ENCODE assay signal across 27 cellular contexts in the genomic region with DNA sequence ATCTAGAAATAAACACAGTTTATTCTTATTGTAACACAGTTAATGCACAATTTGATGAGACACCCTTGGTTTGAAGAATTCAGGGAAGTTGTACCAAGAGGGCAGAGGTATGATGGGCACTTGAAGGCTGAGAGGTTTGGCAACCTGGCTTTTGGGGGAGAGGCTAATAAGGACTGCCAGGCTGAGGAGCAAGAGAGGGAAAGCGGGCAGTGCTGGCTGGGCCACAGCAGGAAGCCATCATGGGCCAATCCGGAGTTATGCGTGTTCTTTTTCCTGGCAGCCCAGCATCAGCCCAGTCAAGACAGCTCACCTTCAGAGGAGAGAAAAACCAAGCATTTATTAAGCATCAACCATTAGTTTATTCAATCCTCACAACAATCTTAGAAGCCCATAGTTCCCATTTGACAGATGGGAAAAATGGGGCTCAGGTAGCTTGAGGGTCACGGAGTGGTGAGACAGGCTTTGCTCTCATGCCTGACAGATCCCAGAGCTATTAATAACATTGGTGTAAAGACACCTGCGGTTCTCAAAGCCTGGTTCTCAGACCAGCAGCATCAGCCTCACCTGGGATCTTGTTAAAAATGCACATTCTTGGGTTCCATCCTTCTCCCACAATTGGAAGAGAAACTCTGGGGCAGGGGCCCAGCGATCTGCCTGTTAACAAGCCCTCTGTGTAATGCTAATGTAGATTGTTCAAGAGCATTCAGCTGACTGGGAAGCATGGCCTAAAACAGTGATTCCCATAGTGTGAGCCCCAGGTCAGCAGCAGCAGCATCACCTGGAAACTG.
"Had no signal": no experiment of that assay in that cellular context is flagged by ENCODE, and none has a peak within 500 bp of the region (broad histone marks: within the 10 kb centered on the region; RNA-seq: fewer than 3 reads in every experiment).

No MANE protein-coding gene starts in this region.

- H3K4me1 ChIP-seq: breast epithelium, esophagus squamous epithelium, prostate gland had no signal

- H3K27me3 ChIP-seq: breast epithelium, esophagus squamous epithelium, ovary, sigmoid colon, upper lobe of left lung had no signal

- H3K27ac Mint-ChIP-seq: activated naive CD4-positive, alpha-beta T cell treated with anti-CD3 and anti-CD28 coated beads, Interleukin-2, amount 10 ng/mL, durations not matched to agents 7 days and 5 days; activated naive CD8-positive, alpha-beta T cell treated with anti-CD3 and anti-CD28 coated beads, Interleukin-2, amount 10 ng/mL, durations not matched to agents 7 days and 5 days; immature natural killer cell; mesothelial cell of epicardium; naive B cell; nephron progenitor cell; stimulated activated effector memory CD8-positive, alpha-beta T cell treated with anti-CD3 and anti-CD28 coated beads, Interleukin-12 subunit alpha, Interleukin-12 subunit beta, amount 100 ng/mL, for 72 hours; stimulated activated naive CD8-positive, alpha-beta T cell treated with anti-CD3 and anti-CD28 coated beads, Interleukin-15, Interleukin-2, amounts not matched to agents 100 ng/mL and 50 ng/mL, for 24 hours had no signal

- H3K9me3 Mint-ChIP-seq: activated naive CD4-positive, alpha-beta T cell treated with anti-CD3 and anti-CD28 coated beads, Interleukin-2, amount 10 ng/mL, durations not matched to agents 7 days and 5 days; activated naive CD8-positive, alpha-beta T cell treated with anti-CD3 and anti-CD28 coated beads, Interleukin-2, amount 10 ng/mL, durations not matched to agents 7 days and 5 days; immature natural killer cell; mesothelial cell of epicardium; nephron progenitor cell; stimulated activated effector memory CD8-positive, alpha-beta T cell treated with anti-CD3 and anti-CD28 coated beads, Interleukin-12 subunit alpha, Interleukin-12 subunit beta, amount 100 ng/mL, for 72 hours; stimulated activated naive CD8-positive, alpha-beta T cell treated with anti-CD3 and anti-CD28 coated beads, Interleukin-15, Interleukin-2, amounts not matched to agents 100 ng/mL and 50 ng/mL, for 24 hours had no signal

- H3K4me3 ChIP-seq: breast epithelium, esophagus squamous epithelium, ovary, prostate gland, sigmoid colon, upper lobe of left lung had no signal

- H3K4me1 Mint-ChIP-seq: activated naive CD4-positive, alpha-beta T cell treated with anti-CD3 and anti-CD28 coated beads, Interleukin-2, amount 10 ng/mL, durations not matched to agents 7 days and 5 days; activated naive CD8-positive, alpha-beta T cell treated with anti-CD3 and anti-CD28 coated beads, Interleukin-2, amount 10 ng/mL, durations not matched to agents 7 days and 5 days; immature natural killer cell; naive B cell; nephron progenitor cell; stimulated activated effector memory CD8-positive, alpha-beta T cell treated with anti-CD3 and anti-CD28 coated beads, Interleukin-12 subunit alpha, Interleukin-12 subunit beta, amount 100 ng/mL, for 72 hours had no signal

- H3K4me3 Mint-ChIP-seq: activated naive CD4-positive, alpha-beta T cell treated with anti-CD3 and anti-CD28 coated beads, Interleukin-2, amount 10 ng/mL, durations not matched to agents 7 days and 5 days; activated naive CD8-positive, alpha-beta T cell treated with anti-CD3 and anti-CD28 coated beads, Interleukin-2, amount 10 ng/mL, durations not matched to agents 7 days and 5 days; immature natural killer cell; mesothelial cell of epicardium; nephron progenitor cell; stimulated activated effector memory CD8-positive, alpha-beta T cell treated with anti-CD3 and anti-CD28 coated beads, Interleukin-12 subunit alpha, Interleukin-12 subunit beta, amount 100 ng/mL, for 72 hours; stimulated activated naive CD8-positive, alpha-beta T cell treated with anti-CD3 and anti-CD28 coated beads, Interleukin-15, Interleukin-2, amounts not matched to agents 100 ng/mL and 50 ng/mL, for 24 hours had no signal

- DNase-seq: activated CD4-positive, alpha-beta T cell treated with anti-CD3 and anti-CD28 coated beads for 48 hours; activated CD4-positive, alpha-beta T cell treated with anti-CD3 and anti-CD28 coated beads, Interleukin-2, amount 50 U/mL, for 48 hours; activated CD8-positive, alpha-beta memory T cell treated with anti-CD3 and anti-CD28 coated beads for 24 hours; activated gamma-delta T cell; activated naive CD4-positive, alpha-beta T cell treated with anti-CD3 and anti-CD28 coated beads, Interleukin-2, amount 10 ng/mL, durations not matched to agents 7 days and 5 days; activated naive CD8-positive, alpha-beta T cell treated with anti-CD3 and anti-CD28 coated beads, Interleukin-2, amount 10 ng/mL, durations not matched to agents 7 days and 5 days; central memory CD4-positive, alpha-beta T cell; dermis blood vessel endothelial cell; effector CD4-positive, alpha-beta T cell; esophagus squamous epithelium; immature natural killer cell; naive B cell; nephron progenitor cell; ovary; retina; sigmoid colon; small intestine; stimulated activated CD4-positive, alpha-beta T cell treated with anti-CD3 and anti-CD28 coated beads, Interleukin-4, amount 100 ng/mL, for 24 hours; upper lobe of left lung had no signal

- H3K36me3 Mint-ChIP-seq: activated naive CD4-positive, alpha-beta T cell treated with anti-CD3 and anti-CD28 coated beads, Interleukin-2, amount 10 ng/mL, durations not matched to agents 7 days and 5 days; activated naive CD8-positive, alpha-beta T cell treated with anti-CD3 and anti-CD28 coated beads, Interleukin-2, amount 10 ng/mL, durations not matched to agents 7 days and 5 days; immature natural killer cell; mesothelial cell of epicardium; naive B cell; stimulated activated effector memory CD8-positive, alpha-beta T cell treated with anti-CD3 and anti-CD28 coated beads, Interleukin-12 subunit alpha, Interleukin-12 subunit beta, amount 100 ng/mL, for 72 hours had no signal

- H3K36me3 ChIP-seq: breast epithelium, esophagus squamous epithelium, ovary, prostate gland, sigmoid colon, upper lobe of left lung had no signal

- ATAC-seq: activated CD4-positive, CD25-positive, alpha-beta regulatory T cell treated with anti-CD3 and anti-CD28 coated beads, Interleukin-2, amount 50 U/mL, for 24 hours; stimulated activated effector memory CD8-positive, alpha-beta T cell treated with anti-CD3 and anti-CD28 coated beads, Interleukin-12 subunit alpha, Interleukin-12 subunit beta, amount 100 ng/mL, for 72 hours had no signal

- H3K27me3 Mint-ChIP-seq: activated naive CD4-positive, alpha-beta T cell treated with anti-CD3 and anti-CD28 coated beads, Interleukin-2, amount 10 ng/mL, durations not matched to agents 7 days and 5 days; activated naive CD8-positive, alpha-beta T cell treated with anti-CD3 and anti-CD28 coated beads, Interleukin-2, amount 10 ng/mL, durations not matched to agents 7 days and 5 days; stimulated activated naive CD8-positive, alpha-beta T cell treated with anti-CD3 and anti-CD28 coated beads, Interleukin-15, Interleukin-2, amounts not matched to agents 100 ng/mL and 50 ng/mL, for 24 hours had no signal

- H3K9me3 ChIP-seq: breast epithelium, esophagus squamous epithelium, ovary, prostate gland, sigmoid colon, upper lobe of left lung had no signal

- H3K27ac ChIP-seq: breast epithelium, epithelial cell of prostate, esophagus squamous epithelium, ovary, prostate gland, sigmoid colon, upper lobe of left lung, VCaP had no signal
